In genomic region chr2:44171442-44171841, GRCh38 we compare ENCODE assay signal across 7 cellular contexts. TPM values are rescaled to one million over a fixed set of nuclear protein-coding genes. Genes with fewer than 3 reads are reported as not detected.
DNase-seq lines count a peak whose midpoint lies in the region; ATAC-seq and TF ChIP-seq lines count a peak whose summit lies in the region.
"Not testable (repeated sequence)": the region's sequence is repeated elsewhere in the genome, so short reads cannot be mapped to it uniquely, and the experiment has no call there.

No MANE protein-coding gene starts in this region.

- not testable (repeated sequence) for DNase-seq in H7; RWPE1 (ENCODE audit: low spot score); chondrocyte (ENCODE audit: low spot score); right atrium auricular region (ENCODE audit: low spot score); naive thymus-derived CD4-positive, alpha-beta T cell; spleen
- peak in 1 of 2 donors; percentile 13 for DNase-seq in activated T-cell treated with anti-CD3 and anti-CD28 coated beads, Interleukin-2, amount 50 U/mL, for 72 hours

- not testable (repeated sequence) for TF ChIP-seq CTCF in RWPE1 (conservative IDR thresholded peaks at IDR 0.05; ENCODE audit: low read depth); chondrocyte (IDR thresholded peaks at IDR 0.05); right atrium auricular region (IDR thresholded peaks at IDR 0.05); spleen (IDR thresholded peaks at IDR 0.05 in 8 of 11, conservative IDR thresholded peaks at IDR 0.05 in 3 of 11)

- peak overlapping the region; percentile 84 for H3K27ac Mint-ChIP-seq in activated T-cell treated with anti-CD3 and anti-CD28 coated beads, Interleukin-2, amount 50 U/mL, for 72 hours
- peak overlapping the region; percentile 98 for H3K27ac Mint-ChIP-seq in chondrocyte (ENCODE audit: unreplicated experiment)
- peak overlapping the region in 4 of 9 donors; percentile 43 to 100 (median 72) for H3K27ac Mint-ChIP-seq in naive thymus-derived CD4-positive, alpha-beta T cell

- CTCF ChIA-PET in RWPE1 (lab: Yijun Ruan, JAX), result interaction anchor here (0.6 to 1.3 kb wide), 2 partner anchors 85 to 155 kb away, joined by 3 to 5 read pairs; no protein-coding TSS in a partner anchor
- CTCF ChIA-PET in naive thymus-derived CD4-positive, alpha-beta T cell (lab: Charles Lee), result not testable (repeated sequence)

- not testable (repeated sequence) for H3K9me3 ChIP-seq in right atrium auricular region; naive thymus-derived CD4-positive, alpha-beta T cell (ENCODE audit: control insufficient read depth in 2 of 3, low read length in 3 of 3); spleen

- peaks cover 67% of the 10 kb centered on the region for H3K4me1 Mint-ChIP-seq in activated T-cell treated with anti-CD3 and anti-CD28 coated beads, Interleukin-2, amount 50 U/mL, for 72 hours (ENCODE audit: low read depth)
- H3K4me1 Mint-ChIP-seq in chondrocyte (ENCODE audit: low read depth), result peaks cover 52% of the 10 kb centered on the region
- peaks cover 54 to 69% (median 64%) of the 10 kb centered on the region in 7 donors for H3K4me1 Mint-ChIP-seq in naive thymus-derived CD4-positive, alpha-beta T cell

- 81 to 85% (median 84%) methylated on average over 8 of the region's 8 CpGs for WGBS in spleen, 5 donors

- H3K4me3 ChIP-seq in H7 (ENCODE audit: insufficient read depth, low read depth, low read length) (peak overlapping the region; percentile 80), spleen (peak overlapping the region in 6 of 8 donors; percentile 74 to 98 (median 94))
- not testable (repeated sequence) for H3K4me3 ChIP-seq in right atrium auricular region
- H3K4me3 ChIP-seq in naive thymus-derived CD4-positive, alpha-beta T cell (ENCODE audit: low read length), result peak overlapping the region; percentile 83

- peak overlapping the region; percentile 95 to 98 for H3K4me3 Mint-ChIP-seq in activated T-cell treated with anti-CD3 and anti-CD28 coated beads, Interleukin-2, amount 50 U/mL, for 72 hours
- peak overlapping the region; percentile 87 for H3K4me3 Mint-ChIP-seq in chondrocyte (ENCODE audit: unreplicated experiment)
- H3K4me3 Mint-ChIP-seq in naive thymus-derived CD4-positive, alpha-beta T cell, result peak overlapping the region; percentile 76 to 100 (median 98)

- not testable (repeated sequence) for H3K9me3 Mint-ChIP-seq in activated T-cell treated with anti-CD3 and anti-CD28 coated beads, Interleukin-2, amount 50 U/mL, for 72 hours; chondrocyte (ENCODE audit: low read depth); naive thymus-derived CD4-positive, alpha-beta T cell

- not testable (repeated sequence) for H3K27me3 Mint-ChIP-seq in activated T-cell treated with anti-CD3 and anti-CD28 coated beads, Interleukin-2, amount 50 U/mL, for 72 hours (ENCODE audit: low read depth); chondrocyte (ENCODE audit: low read depth); naive thymus-derived CD4-positive, alpha-beta T cell

- intact Hi-C loops in naive thymus-derived CD4-positive, alpha-beta T cell (cut with micrococcal nuclease), result not testable (repeated sequence)
- intact Hi-C loops in spleen (cut with DNase I; ENCODE audit: low total_unique reads), result loop anchor here (10.0 kb wide), 1 partner anchor 193 kb away; the partner anchor contains the start of genes CAMKMT and PREPL

- H3K4me1 ChIP-seq in right atrium auricular region (peaks cover 0 to 40% of the 10 kb centered on the region in 2 donors), spleen (peaks cover 23 to 76% (median 62%) of the 10 kb centered on the region in 6 donors)
- H3K4me1 ChIP-seq in naive thymus-derived CD4-positive, alpha-beta T cell (ENCODE audit: control insufficient read depth in 2 of 2, insufficient read depth in 2 of 2, low read length in 2 of 2), result peaks cover 21 to 52% of the 10 kb centered on the region in 2 donors

- H3K27ac ChIP-seq in RWPE1 (peak overlapping the region; percentile 65), right atrium auricular region (peak overlapping the region; percentile 96 to 98), spleen (peak overlapping the region in 4 of 8 donors; percentile 97 to 99 (median 99))
- peak overlapping the region; percentile 96 for H3K27ac ChIP-seq in naive thymus-derived CD4-positive, alpha-beta T cell (ENCODE audit: low read depth, low read length)

- H3K36me3 ChIP-seq in H7 (replicated peaks; ENCODE audit: control insufficient read depth, insufficient read depth, low read length); right atrium auricular region; naive thymus-derived CD4-positive, alpha-beta T cell (ENCODE audit: control insufficient read depth in 2 of 3, insufficient read depth in 3 of 3, low read length in 3 of 3): not testable (repeated sequence)
- peaks cover 0 to 11% (median 0%) of the 10 kb centered on the region in 6 donors for H3K36me3 ChIP-seq in spleen

- ATAC-seq in activated T-cell treated with anti-CD3 and anti-CD28 coated beads, Interleukin-2, amount 50 U/mL, for 72 hours (replicated peaks in 1 of 2); naive thymus-derived CD4-positive, alpha-beta T cell: not testable (repeated sequence)

- POLR2A ChIA-PET in RWPE1 (lab: Yijun Ruan, JAX; ENCODE audit: low non-redundant PET), result not testable (repeated sequence)
- POLR2A ChIA-PET in naive thymus-derived CD4-positive, alpha-beta T cell (lab: Charles Lee), result interaction anchor here (0.8 to 1.1 kb wide), 2 partner anchors 15 to 191 kb away, joined by 3 read pairs; partner anchors contain the start of gene CAMKMT

- H3K27me3 ChIP-seq in H7 (ENCODE audit: control insufficient read depth, insufficient read depth, low read length); right atrium auricular region; naive thymus-derived CD4-positive, alpha-beta T cell (ENCODE audit: control insufficient read depth in 2 of 2, insufficient read depth in 2 of 2, low read length in 2 of 2); spleen (replicated peaks in 1 of 7): not testable (repeated sequence)

- peaks cover 8 to 14% of the 10 kb centered on the region in 2 donors for H3K36me3 Mint-ChIP-seq in activated T-cell treated with anti-CD3 and anti-CD28 coated beads, Interleukin-2, amount 50 U/mL, for 72 hours (ENCODE audit: insufficient read depth in 2 of 2)
- not testable (repeated sequence) for H3K36me3 Mint-ChIP-seq in chondrocyte (ENCODE audit: low read depth)
- H3K36me3 Mint-ChIP-seq in naive thymus-derived CD4-positive, alpha-beta T cell, result peaks cover 10 to 23% (median 10%) of the 10 kb centered on the region in 5 donors

- not testable (repeated sequence) for TF ChIP-seq POLR2A in spleen (IDR thresholded peaks at IDR 0.05)

RNA-seq across cellular contexts. Expression of gene PPM1B, which starts 2.8 kb away (rescaled TPM):
- total RNA-seq in H7 (2014; rRNA removed; shearing (Covaris generic)), result 40.4 and 47.3 TPM in 2 replicates
- total RNA-seq in activated T-cell treated with anti-CD3 and anti-CD28 coated beads, Interleukin-2, amount 50 U/mL, for 72 hours, result 10 to 100 TPM; 47.6 to 60.1 TPM
- total RNA-seq in chondrocyte (31.9 to 32.6 TPM (median 32.5 TPM) in 3 replicates), right atrium auricular region (10 to 100 TPM; 21.4 to 38.6 TPM), spleen (10 to 100 TPM; 52.5 to 86.3 (median 60.2) TPM)
- 10 to 100 TPM; 46.0 to 89.5 (median 78.8) TPM for total RNA-seq in naive thymus-derived CD4-positive, alpha-beta T cell
- 10 to 100 TPM; 52.0 to 74.7 TPM for polyA plus RNA-seq in naive thymus-derived CD4-positive, alpha-beta T cell
- polyA plus RNA-seq in spleen, result 10 to 100 TPM; 21.9 to 27.1 (median 25.9) TPM
